ENCODE assay signal across 25 cellular contexts in the genomic region with DNA sequence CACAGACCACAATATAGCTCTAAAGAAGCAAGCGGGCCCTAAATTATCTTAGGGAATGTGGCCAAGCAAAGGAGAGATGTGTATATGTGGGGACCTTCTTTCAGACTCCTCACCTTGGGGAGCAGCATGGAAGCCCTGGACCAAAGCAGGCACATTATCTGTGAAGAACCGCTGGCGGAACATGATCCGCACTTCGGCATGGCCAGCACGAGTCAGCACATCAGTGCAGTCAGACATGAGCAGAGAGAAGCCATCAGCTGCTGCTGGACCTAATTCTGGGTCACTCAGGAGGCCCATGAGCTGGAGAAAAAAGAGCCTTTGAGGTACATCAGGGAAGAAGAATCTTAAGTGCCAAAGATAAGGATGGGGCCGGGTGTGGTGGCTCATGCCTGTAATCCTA. TPM values are rescaled to one million over a fixed set of nuclear protein-coding genes. Genes with fewer than 3 reads are reported as not detected.
DNase-seq lines count a peak whose midpoint lies in the region; ATAC-seq and TF ChIP-seq lines count a peak whose summit lies in the region.
"Had no signal": no experiment of that assay in that cellular context is flagged by ENCODE, and none has a peak within 500 bp of the region (broad histone marks: within the 10 kb centered on the region; RNA-seq: fewer than 3 reads in every experiment).

No MANE protein-coding gene starts in this region.

- H3K27me3 Mint-ChIP-seq in activated CD4-positive, alpha-beta T cell treated with anti-CD3 and anti-CD28 coated beads for 36 hours = no peaks in the 10 kb centered on the region
- H3K27me3 Mint-ChIP-seq in activated naive CD8-positive, alpha-beta T cell = no peaks in the 10 kb centered on the region
- no peaks in the 10 kb centered on the region for H3K27me3 Mint-ChIP-seq in activated naive CD8-positive, alpha-beta T cell treated with anti-CD3 and anti-CD28 coated beads, Interleukin-2, amount 50 U/mL, for 24 hours
- no peaks in the 10 kb centered on the region for H3K27me3 Mint-ChIP-seq in naive thymus-derived CD4-positive, alpha-beta T cell
- H3K27me3 Mint-ChIP-seq: CD4-positive, alpha-beta memory T cell had no signal

- H3K36me3 Mint-ChIP-seq in activated CD4-positive, alpha-beta T cell treated with anti-CD3 and anti-CD28 coated beads for 36 hours (ENCODE audit: low read depth) = peaks cover 70% of the 10 kb centered on the region
- peaks cover 7% of the 10 kb centered on the region for H3K36me3 Mint-ChIP-seq in activated naive CD8-positive, alpha-beta T cell
- peaks cover 62% of the 10 kb centered on the region for H3K36me3 Mint-ChIP-seq in activated naive CD8-positive, alpha-beta T cell treated with anti-CD3 and anti-CD28 coated beads, Interleukin-2, amount 50 U/mL, for 24 hours (ENCODE audit: low read depth)
- peaks cover 18 to 51% (median 28%) of the 10 kb centered on the region in 5 donors for H3K36me3 Mint-ChIP-seq in naive thymus-derived CD4-positive, alpha-beta T cell

- no peak for DNase-seq in activated CD4-positive, alpha-beta T cell treated with anti-CD3 and anti-CD28 coated beads for 36 hours
- DNase-seq in activated CD4-positive, alpha-beta T cell treated with anti-CD3 and anti-CD28 coated beads, Interleukin-2, amount 50 U/mL, for 4 hours = no peak
- no peak for DNase-seq in activated naive CD8-positive, alpha-beta T cell treated with anti-CD3 and anti-CD28 coated beads, Interleukin-2, amount 50 U/mL, for 24 hours
- no peak for DNase-seq in naive thymus-derived CD4-positive, alpha-beta T cell
- DNase-seq in testis (no peak), mucosa of descending colon (no peak)
- DNase-seq: 8988T; Caco-2; CD4-positive, alpha-beta memory T cell; DND-41; GM23248; H9; KG1; NCI-H1092; NCI-H1436; NCI-H187 treated with DMSO at 0.1 percent for 48 hours; NCI-H2107; NCI-H446 treated with DMSO at 0.1 percent for 48 hours; NCI-H526 treated with DMSO at 0.1 percent for 48 hours; OCI-M1 had no signal

- no peak overlapping the region for H3K27ac ChIP-seq in naive thymus-derived CD4-positive, alpha-beta T cell (ENCODE audit: low read depth, low read length)
- no peak overlapping the region for H3K27ac ChIP-seq in testis
- H3K27ac ChIP-seq: BLaER1 treated with 17β-estradiol and CSF1 and Interleukin-3, amounts not matched to agents 10 nM and 100 nM had no signal

- no peaks in the 10 kb centered on the region for H3K4me1 ChIP-seq in naive thymus-derived CD4-positive, alpha-beta T cell (ENCODE audit: control insufficient read depth in 2 of 2, insufficient read depth in 2 of 2, low read length in 2 of 2)
- H3K4me1 ChIP-seq in testis (no peaks in the 10 kb centered on the region), mucosa of descending colon (ENCODE audit: low read depth) (no peaks in the 10 kb centered on the region)
- H3K4me1 ChIP-seq: Caco-2 had no signal

- intact Hi-C loops in activated CD4-positive, alpha-beta T cell treated with anti-CD3 and anti-CD28 coated beads for 36 hours (cut with DNase I, micrococcal nuclease) = loop anchor here in 1 of 2 experiments (5.0 kb wide), 1 partner anchor 53 kb away; no protein-coding TSS in a partner anchor
- intact Hi-C loops in naive thymus-derived CD4-positive, alpha-beta T cell (cut with micrococcal nuclease) = loop anchor here in 1 of 2 donors (5.0 kb wide), 1 partner anchor 37 kb away; the partner anchor contains the start of genes MMS19 and UBTD1
- intact Hi-C loops in testis (cut with DNase I; ENCODE audit: low total_unique reads) (loop anchor here (10.0 kb wide), 1 partner anchor 85 kb away; no protein-coding TSS in a partner anchor), mucosa of descending colon (cut with DNase I, micrococcal nuclease) (loop anchor here (10.0 kb wide), 1 partner anchor 95 kb away; no protein-coding TSS in a partner anchor)

- ATAC-seq in activated CD4-positive, alpha-beta T cell treated with anti-CD3 and anti-CD28 coated beads for 36 hours = no peak
- ATAC-seq in activated naive CD8-positive, alpha-beta T cell treated with anti-CD3 and anti-CD28 coated beads, Interleukin-2, amount 50 U/mL, for 24 hours = no peak
- no peak for ATAC-seq in naive thymus-derived CD4-positive, alpha-beta T cell
- ATAC-seq in esophagus mucosa = no peak
- no peak for ATAC-seq in mucosa of descending colon
- ATAC-seq: GM12878, Right ventricle myocardium inferior had no signal

- H3K36me3 ChIP-seq in naive thymus-derived CD4-positive, alpha-beta T cell (ENCODE audit: control insufficient read depth in 2 of 3, insufficient read depth in 3 of 3, low read length in 3 of 3) = peaks cover 22 to 90% (median 25%) of the 10 kb centered on the region in 3 experiments
- H3K36me3 ChIP-seq in testis (ENCODE audit: low read depth, missing control alignments) (no peaks in the 10 kb centered on the region), mucosa of descending colon (ENCODE audit: low read depth) (peaks cover 5% of the 10 kb centered on the region)

- H3K27me3 ChIP-seq in naive thymus-derived CD4-positive, alpha-beta T cell (ENCODE audit: control insufficient read depth in 2 of 2, insufficient read depth in 2 of 2, low read length in 2 of 2) = no peaks in the 10 kb centered on the region
- no peaks in the 10 kb centered on the region for H3K27me3 ChIP-seq in testis
- H3K27me3 ChIP-seq: BLaER1 treated with 17β-estradiol and CSF1 and Interleukin-3, amounts not matched to agents 10 nM and 100 nM had no signal

- no peak for TF ChIP-seq POLR2A in testis (IDR thresholded peaks at IDR 0.05)

- H3K9me3 ChIP-seq in naive thymus-derived CD4-positive, alpha-beta T cell (ENCODE audit: control insufficient read depth in 2 of 3, low read length in 3 of 3) = no peaks in the 10 kb centered on the region
- no peaks in the 10 kb centered on the region for H3K9me3 ChIP-seq in testis
- no peaks in the 10 kb centered on the region for H3K9me3 ChIP-seq in mucosa of descending colon
- H3K9me3 ChIP-seq: BLaER1 treated with 17β-estradiol and CSF1 and Interleukin-3, amounts not matched to agents 10 nM and 100 nM; Caco-2 had no signal

- CTCF ChIA-PET in activated CD4-positive, alpha-beta T cell treated with anti-CD3 and anti-CD28 coated beads for 36 hours (lab: Charles Lee) = interaction anchor here (1.0 to 1.9 kb wide), 4 partner anchors 11 to 74 kb away, joined by 3 to 5 read pairs (median 4); no protein-coding TSS in a partner anchor
- CTCF ChIA-PET in naive thymus-derived CD4-positive, alpha-beta T cell (lab: Charles Lee) = interaction anchor here (0.8 to 1.0 kb wide), 3 partner anchors 20 to 300 kb away, joined by 3 to 5 read pairs (median 3); no protein-coding TSS in a partner anchor

- TF ChIP-seq CTCF in testis (IDR thresholded peaks at IDR 0.05) = no peak
- no peak for TF ChIP-seq CTCF in mucosa of descending colon (IDR thresholded peaks at IDR 0.05)

- peak overlapping the region; percentile 26 for H3K27ac Mint-ChIP-seq in activated CD4-positive, alpha-beta T cell treated with anti-CD3 and anti-CD28 coated beads for 36 hours
- H3K27ac Mint-ChIP-seq in activated naive CD8-positive, alpha-beta T cell = peak overlapping the region; percentile 18
- no peak overlapping the region for H3K27ac Mint-ChIP-seq in activated naive CD8-positive, alpha-beta T cell treated with anti-CD3 and anti-CD28 coated beads, Interleukin-2, amount 50 U/mL, for 24 hours
- H3K27ac Mint-ChIP-seq in naive thymus-derived CD4-positive, alpha-beta T cell = peak overlapping the region in 5 of 9 donors; percentile 12 to 67 (median 61)

- peaks cover 12% of the 10 kb centered on the region for H3K4me1 Mint-ChIP-seq in activated CD4-positive, alpha-beta T cell treated with anti-CD3 and anti-CD28 coated beads for 36 hours
- H3K4me1 Mint-ChIP-seq in activated naive CD8-positive, alpha-beta T cell (ENCODE audit: low read depth) = peaks cover 13% of the 10 kb centered on the region
- peaks cover 6% of the 10 kb centered on the region for H3K4me1 Mint-ChIP-seq in activated naive CD8-positive, alpha-beta T cell treated with anti-CD3 and anti-CD28 coated beads, Interleukin-2, amount 50 U/mL, for 24 hours
- peaks cover 0 to 5% (median 0%) of the 10 kb centered on the region in 7 donors for H3K4me1 Mint-ChIP-seq in naive thymus-derived CD4-positive, alpha-beta T cell
- H3K4me1 Mint-ChIP-seq: H9 had no signal

- no peaks in the 10 kb centered on the region for H3K9me3 Mint-ChIP-seq in activated CD4-positive, alpha-beta T cell treated with anti-CD3 and anti-CD28 coated beads for 36 hours (ENCODE audit: low read depth)
- no peaks in the 10 kb centered on the region for H3K9me3 Mint-ChIP-seq in activated naive CD8-positive, alpha-beta T cell (ENCODE audit: low read depth)
- no peaks in the 10 kb centered on the region for H3K9me3 Mint-ChIP-seq in activated naive CD8-positive, alpha-beta T cell treated with anti-CD3 and anti-CD28 coated beads, Interleukin-2, amount 50 U/mL, for 24 hours
- H3K9me3 Mint-ChIP-seq in naive thymus-derived CD4-positive, alpha-beta T cell = no peaks in the 10 kb centered on the region
- H3K9me3 Mint-ChIP-seq: CD4-positive, alpha-beta memory T cell; H9 had no signal

- 84 to 87% methylated on average over 7 of the region's 7 CpGs for WGBS in testis, 2 donors

- H3K4me3 ChIP-seq in naive thymus-derived CD4-positive, alpha-beta T cell (ENCODE audit: low read length) = no peak overlapping the region
- H3K4me3 ChIP-seq in testis (no peak overlapping the region), mucosa of descending colon (no peak overlapping the region)
- H3K4me3 ChIP-seq: BLaER1 treated with 17β-estradiol and CSF1 and Interleukin-3, amounts not matched to agents 10 nM and 100 nM; GM12878; GM23248 had no signal

- H3K4me3 Mint-ChIP-seq in activated CD4-positive, alpha-beta T cell treated with anti-CD3 and anti-CD28 coated beads for 36 hours = no peak overlapping the region
- no peak overlapping the region for H3K4me3 Mint-ChIP-seq in activated naive CD8-positive, alpha-beta T cell
- H3K4me3 Mint-ChIP-seq in activated naive CD8-positive, alpha-beta T cell treated with anti-CD3 and anti-CD28 coated beads, Interleukin-2, amount 50 U/mL, for 24 hours = no peak overlapping the region
- no peak overlapping the region for H3K4me3 Mint-ChIP-seq in naive thymus-derived CD4-positive, alpha-beta T cell
- H3K4me3 Mint-ChIP-seq: CD4-positive, alpha-beta memory T cell; H9 had no signal

- POLR2A ChIA-PET in activated CD4-positive, alpha-beta T cell treated with anti-CD3 and anti-CD28 coated beads for 36 hours (lab: Charles Lee) = no interaction called here
- POLR2A ChIA-PET in naive thymus-derived CD4-positive, alpha-beta T cell (lab: Charles Lee) = interaction anchor here (0.6 kb wide), 1 partner anchor 18 kb away, joined by 3 read pairs; no protein-coding TSS in a partner anchor

RNA-seq across cellular contexts. Expression of gene ZDHHC16, which starts 14.0 kb away (rescaled TPM):
- total RNA-seq in activated CD4-positive, alpha-beta T cell treated with anti-CD3 and anti-CD28 coated beads for 36 hours = 10 to 100 TPM; 34.6 to 42.8 TPM
- total RNA-seq in naive thymus-derived CD4-positive, alpha-beta T cell = 10 to 100 TPM; 13.2 to 38.8 (median 26.8) TPM
- polyA plus RNA-seq in naive thymus-derived CD4-positive, alpha-beta T cell = 10 to 100 TPM; 24.4 to 37.3 TPM
- total RNA-seq in esophagus mucosa (23.0 TPM), testis (10 to 100 TPM; 42.8 to 58.0 TPM), mucosa of descending colon (10 to 100 TPM; 28.8 to 37.0 (median 29.5) TPM)
- 40.5 TPM for polyA plus RNA-seq in testis (ENCODE audit: insufficient read depth, low read depth, low replicate concordance)

RNA-seq across cellular contexts. Expression of gene EXOSC1, which starts 14.1 kb away (rescaled TPM):
- total RNA-seq in activated CD4-positive, alpha-beta T cell treated with anti-CD3 and anti-CD28 coated beads for 36 hours = 10 to 100 TPM; 52.3 to 54.2 TPM
- 10 to 100 TPM; 32.6 to 65.4 (median 53.2) TPM for total RNA-seq in naive thymus-derived CD4-positive, alpha-beta T cell
- polyA plus RNA-seq in naive thymus-derived CD4-positive, alpha-beta T cell = 10 to 100 TPM; 69.7 to 80.3 TPM
- 30.8 TPM for total RNA-seq in esophagus mucosa
- total RNA-seq in testis = 10 to 100 TPM; 24.5 to 27.9 TPM
- polyA plus RNA-seq in testis (ENCODE audit: insufficient read depth, low read depth, low replicate concordance) = 31.4 TPM
- total RNA-seq in mucosa of descending colon = 10 to 100 TPM; 20.7 to 30.9 (median 21.3) TPM

RNA-seq across cellular contexts. Expression of gene PGAM1, which starts 33.9 kb away (rescaled TPM):
- total RNA-seq in activated CD4-positive, alpha-beta T cell treated with anti-CD3 and anti-CD28 coated beads for 36 hours = 1,000 to 10,000 TPM; 1,151 to 1,499 TPM
- total RNA-seq in naive thymus-derived CD4-positive, alpha-beta T cell = 100 to 1,000 TPM in 2 of 5 experiments, 10 to 100 TPM in 3; 58.5 to 536 (median 69.8) TPM
- polyA plus RNA-seq in naive thymus-derived CD4-positive, alpha-beta T cell = 100 to 1,000 TPM; 172 to 204 TPM
- 324 TPM for total RNA-seq in esophagus mucosa
- total RNA-seq in testis = 100 to 1,000 TPM; 244 to 279 TPM
- polyA plus RNA-seq in testis (ENCODE audit: insufficient read depth, low read depth, low replicate concordance) = 238 TPM
- 100 to 1,000 TPM; 173 to 244 (median 186) TPM for total RNA-seq in mucosa of descending colon

RNA-seq across cellular contexts. Expression of gene MMS19, which starts 38.3 kb away (rescaled TPM):
- 100 to 1,000 TPM in 1 of 2 experiments, 10 to 100 TPM in 1; 91.3 to 107 TPM for total RNA-seq in activated CD4-positive, alpha-beta T cell treated with anti-CD3 and anti-CD28 coated beads for 36 hours
- 100 to 1,000 TPM in 2 of 5 experiments, 10 to 100 TPM in 3; 68.7 to 113 (median 87.9) TPM for total RNA-seq in naive thymus-derived CD4-positive, alpha-beta T cell
- 10 to 100 TPM; 37.4 to 59.0 TPM for polyA plus RNA-seq in naive thymus-derived CD4-positive, alpha-beta T cell
- 44.0 TPM for total RNA-seq in esophagus mucosa
- total RNA-seq in testis = 100 to 1,000 TPM; 206 to 253 TPM
- 109 TPM for polyA plus RNA-seq in testis (ENCODE audit: insufficient read depth, low read depth, low replicate concordance)
- 10 to 100 TPM; 45.7 to 48.5 (median 47.0) TPM for total RNA-seq in mucosa of descending colon

RNA-seq across cellular contexts. Expression of gene UBTD1, which starts 38.8 kb away (rescaled TPM):
- total RNA-seq in activated CD4-positive, alpha-beta T cell treated with anti-CD3 and anti-CD28 coated beads for 36 hours = 1 to 10 TPM; 1.4 to 1.5 TPM
- total RNA-seq in naive thymus-derived CD4-positive, alpha-beta T cell = 1 to 10 TPM in 4 of 5 experiments, under 1 TPM in 1; 0.94 to 4.2 (median 2.1) TPM
- 1 to 10 TPM; 1.2 to 2.9 TPM for polyA plus RNA-seq in naive thymus-derived CD4-positive, alpha-beta T cell
- 5.1 TPM for total RNA-seq in esophagus mucosa
- 100 to 1,000 TPM; 111 to 143 TPM for total RNA-seq in testis
- 74.1 TPM for polyA plus RNA-seq in testis (ENCODE audit: insufficient read depth, low read depth, low replicate concordance)
- 1 to 10 TPM in 2 of 3 donors, under 1 TPM in 1; 0.49 to 7.3 (median 3.4) TPM for total RNA-seq in mucosa of descending colon
